In genomic region chr7:45116048-45116447, GRCh38 we compare ENCODE assay signal across 11 cellular contexts. TPM values are rescaled to one million over a fixed set of nuclear protein-coding genes. Genes with fewer than 3 reads are reported as not detected.
"Had no signal": no experiment of that assay in that cellular context is flagged by ENCODE, and none has a peak within 500 bp of the region (broad histone marks: within the 10 kb centered on the region; RNA-seq: fewer than 3 reads in every experiment).

No MANE protein-coding gene starts in this region.

- H3K4me3 ChIP-seq: GM23248, HAP-1 had no signal

- H3K9me3 ChIP-seq: HAP-1 had no signal

- H3K9me3 Mint-ChIP-seq: HFFc6, IgD-negative memory B cell had no signal

- H3K27ac ChIP-seq: GM23248, HL-60 had no signal

- ATAC-seq: HCT116, HepG2 had no signal

- DNase-seq: GM23248, GOT3, H7, HFFc6 had no signal

- H3K4me1 ChIP-seq: HAP-1 had no signal

- H3K4me3 Mint-ChIP-seq: HFFc6, IgD-negative memory B cell had no signal

- H3K27me3 Mint-ChIP-seq: IgD-negative memory B cell had no signal

- H3K27ac Mint-ChIP-seq: HFFc6 had no signal

RNA-seq across cellular contexts. Expression of gene NACAD, which starts 27.3 kb away (rescaled TPM):
- total RNA-seq: HepG2 had no signal

RNA-seq across cellular contexts. Expression of gene RAMP3, which starts 41.5 kb away (rescaled TPM):
- total RNA-seq: GM23248, H4, HepG2, HFFc6, HT1080 had no signal
